19 cellular contexts compared by ENCODE assay signal in genomic region chr10:103595933-103596726, GRCh38.
"Had no signal": no experiment of that assay in that cellular context is flagged by ENCODE, and none has a peak within 500 bp of the region (broad histone marks: within the 10 kb centered on the region; RNA-seq: fewer than 3 reads in every experiment).

No MANE protein-coding gene starts in this region.

- DNase-seq: activated B cell treated with CpG ODN at 0.5 μM for 24 hours; activated CD4-positive, alpha-beta T cell treated with anti-CD3 and anti-CD28 coated beads, Interleukin-2, amount 10 ng/mL, durations not matched to agents 24 days and 14 days; activated CD8-positive, alpha-beta memory T cell treated with anti-CD3 and anti-CD28 coated beads, Interleukin-2, amount 50 U/mL, for 4 hours; activated CD8-positive, alpha-beta T cell treated with anti-CD3 and anti-CD28 coated beads, Interleukin-2, amount 10 ng/mL, durations not matched to agents 7 days and 5 days; activated gamma-delta T cell treated with Interleukin-2 at 50 U/mL for 16 hours; activated naive CD8-positive, alpha-beta T cell treated with anti-CD3 and anti-CD28 coated beads, Interleukin-2, amount 10 ng/mL, durations not matched to agents 7 days and 5 days; activated T-cell treated with anti-CD3 and anti-CD28 coated beads, Interleukin-2, amount 50 U/mL, for 48 hours; left colon; nephron progenitor cell; occipital lobe; small intestine; stimulated activated CD4-positive, alpha-beta T cell treated with anti-CD3 and anti-CD28 coated beads, Interleukin-4, amount 100 ng/mL, for 24 hours; stimulated activated naive CD4-positive, alpha-beta T cell; tibial artery had no signal

- H3K36me3 Mint-ChIP-seq: activated naive CD8-positive, alpha-beta T cell treated with anti-CD3 and anti-CD28 coated beads, Interleukin-2, amount 10 ng/mL, durations not matched to agents 7 days and 5 days; mesothelial cell of epicardium had no signal

- H3K9me3 Mint-ChIP-seq: activated B cell treated with CpG ODN at 0.5 μM for 24 hours; activated CD4-positive, alpha-beta T cell treated with anti-CD3 and anti-CD28 coated beads, Interleukin-2, amount 10 ng/mL, durations not matched to agents 24 days and 14 days; activated naive CD8-positive, alpha-beta T cell treated with anti-CD3 and anti-CD28 coated beads, Interleukin-2, amount 10 ng/mL, durations not matched to agents 7 days and 5 days; mesothelial cell of epicardium; nephron progenitor cell had no signal

- H3K27me3 Mint-ChIP-seq: activated B cell treated with CpG ODN at 0.5 μM for 24 hours; activated CD4-positive, alpha-beta T cell treated with anti-CD3 and anti-CD28 coated beads, Interleukin-2, amount 10 ng/mL, durations not matched to agents 24 days and 14 days; activated naive CD8-positive, alpha-beta T cell treated with anti-CD3 and anti-CD28 coated beads, Interleukin-2, amount 10 ng/mL, durations not matched to agents 7 days and 5 days had no signal

- H3K27ac ChIP-seq: ascending aorta, tibial artery had no signal

- ATAC-seq: activated CD8-positive, alpha-beta T cell treated with anti-CD3 and anti-CD28 coated beads, Interleukin-2, amount 10 ng/mL, durations not matched to agents 7 days and 5 days; gastroesophageal sphincter; left colon had no signal

- H3K4me3 Mint-ChIP-seq: activated B cell treated with CpG ODN at 0.5 μM for 24 hours; activated CD4-positive, alpha-beta T cell treated with anti-CD3 and anti-CD28 coated beads, Interleukin-2, amount 10 ng/mL, durations not matched to agents 24 days and 14 days; activated CD8-positive, alpha-beta T cell treated with anti-CD3 and anti-CD28 coated beads, Interleukin-2, amount 10 ng/mL, durations not matched to agents 7 days and 5 days; activated naive CD8-positive, alpha-beta T cell treated with anti-CD3 and anti-CD28 coated beads, Interleukin-2, amount 10 ng/mL, durations not matched to agents 7 days and 5 days; mesothelial cell of epicardium; nephron progenitor cell had no signal

- H3K27me3 ChIP-seq: ascending aorta, gastroesophageal sphincter, tibial artery, uterus had no signal

- H3K4me1 Mint-ChIP-seq: activated B cell treated with CpG ODN at 0.5 μM for 24 hours had no signal

- H3K9me3 ChIP-seq: ascending aorta, gastroesophageal sphincter, tibial artery, uterus had no signal

- H3K4me3 ChIP-seq: ascending aorta, gastroesophageal sphincter, lung, tibial artery, uterus had no signal

- H3K27ac Mint-ChIP-seq: activated B cell treated with CpG ODN at 0.5 μM for 24 hours; activated CD4-positive, alpha-beta T cell treated with anti-CD3 and anti-CD28 coated beads, Interleukin-2, amount 10 ng/mL, durations not matched to agents 24 days and 14 days; activated CD8-positive, alpha-beta T cell treated with anti-CD3 and anti-CD28 coated beads, Interleukin-2, amount 10 ng/mL, durations not matched to agents 7 days and 5 days; activated naive CD8-positive, alpha-beta T cell treated with anti-CD3 and anti-CD28 coated beads, Interleukin-2, amount 10 ng/mL, durations not matched to agents 7 days and 5 days; mesothelial cell of epicardium had no signal

- H3K4me1 ChIP-seq: uterus had no signal

- H3K36me3 ChIP-seq: ascending aorta, uterus had no signal
